In genomic region chr19:39335168-39335567, GRCh38 we compare ENCODE assay signal across 9 cellular contexts. TPM values are rescaled to one million over a fixed set of nuclear protein-coding genes. Genes with fewer than 3 reads are reported as not detected.
DNase-seq lines count a peak whose midpoint lies in the region; ATAC-seq and TF ChIP-seq lines count a peak whose summit lies in the region.
"Had no signal": no experiment of that assay in that cellular context is flagged by ENCODE, and none has a peak within 500 bp of the region (broad histone marks: within the 10 kb centered on the region; RNA-seq: fewer than 3 reads in every experiment).

No MANE protein-coding gene starts in this region.

- H3K4me3 Mint-ChIP-seq in CD8-positive, alpha-beta T cell: peak overlapping the region; percentile 97
- peak overlapping the region; percentile 96 for H3K4me3 Mint-ChIP-seq in activated naive CD8-positive, alpha-beta T cell treated with anti-CD3 and anti-CD28 coated beads, Interleukin-2, amount 10 ng/mL, durations not matched to agents 7 days and 5 days
- H3K4me3 Mint-ChIP-seq in naive thymus-derived CD8-positive, alpha-beta T cell: peak overlapping the region; percentile 95 to 100 (median 99)
- H3K4me3 Mint-ChIP-seq in chondrocyte (ENCODE audit: unreplicated experiment): no peak overlapping the region

- DNase-seq in CD8-positive, alpha-beta T cell: peak in 4 of 7 experiments; percentile 10 to 49 (median 22)
- peak; percentile 54 for DNase-seq in activated naive CD8-positive, alpha-beta T cell treated with anti-CD3 and anti-CD28 coated beads, Interleukin-2, amount 10 ng/mL, durations not matched to agents 7 days and 5 days
- peak in 4 of 10 donors; percentile 12 to 33 (median 28) for DNase-seq in naive thymus-derived CD8-positive, alpha-beta T cell
- DNase-seq in chondrocyte (ENCODE audit: low spot score) (no peak), DMS153 (lab: John Stamatoyannopoulos, UW) (no peak)

- H3K36me3 Mint-ChIP-seq in CD8-positive, alpha-beta T cell: peaks cover 37% of the 10 kb centered on the region
- peaks cover 21% of the 10 kb centered on the region for H3K36me3 Mint-ChIP-seq in activated naive CD8-positive, alpha-beta T cell treated with anti-CD3 and anti-CD28 coated beads, Interleukin-2, amount 10 ng/mL, durations not matched to agents 7 days and 5 days
- H3K36me3 Mint-ChIP-seq in naive thymus-derived CD8-positive, alpha-beta T cell: peaks cover 0 to 40% (median 5%) of the 10 kb centered on the region in 3 donors
- H3K36me3 Mint-ChIP-seq in chondrocyte (ENCODE audit: low read depth): no peaks in the 10 kb centered on the region

- TF ChIP-seq CTCF in CD8-positive, alpha-beta T cell (IDR thresholded peaks at IDR 0.05): no peak
- TF ChIP-seq CTCF in chondrocyte (IDR thresholded peaks at IDR 0.05): no peak

- H3K9me3 Mint-ChIP-seq in CD8-positive, alpha-beta T cell: no peaks in the 10 kb centered on the region
- H3K9me3 Mint-ChIP-seq in activated naive CD8-positive, alpha-beta T cell treated with anti-CD3 and anti-CD28 coated beads, Interleukin-2, amount 10 ng/mL, durations not matched to agents 7 days and 5 days: no peaks in the 10 kb centered on the region
- H3K9me3 Mint-ChIP-seq in naive thymus-derived CD8-positive, alpha-beta T cell: no peaks in the 10 kb centered on the region
- no peaks in the 10 kb centered on the region for H3K9me3 Mint-ChIP-seq in chondrocyte (ENCODE audit: low read depth)

- no peaks in the 10 kb centered on the region for H3K9me3 ChIP-seq in CD8-positive, alpha-beta T cell (ENCODE audit: low read length)

- no peaks in the 10 kb centered on the region for H3K27me3 ChIP-seq in CD8-positive, alpha-beta T cell (ENCODE audit: insufficient read depth, low read length)

- H3K27me3 Mint-ChIP-seq in CD8-positive, alpha-beta T cell (ENCODE audit: low read depth): no peaks in the 10 kb centered on the region
- H3K27me3 Mint-ChIP-seq in activated naive CD8-positive, alpha-beta T cell treated with anti-CD3 and anti-CD28 coated beads, Interleukin-2, amount 10 ng/mL, durations not matched to agents 7 days and 5 days: no peaks in the 10 kb centered on the region
- H3K27me3 Mint-ChIP-seq in naive thymus-derived CD8-positive, alpha-beta T cell: no peaks in the 10 kb centered on the region
- H3K27me3 Mint-ChIP-seq in chondrocyte (ENCODE audit: low read depth): peaks cover 4% of the 10 kb centered on the region

- ATAC-seq in CD8-positive, alpha-beta T cell: peak; percentile 39
- ATAC-seq in HG03159 (IDR thresholded peaks at IDR 0.05; ENCODE audit: unreplicated experiment): peak; percentile 16
- peak; percentile 20 for ATAC-seq in activated naive CD8-positive, alpha-beta T cell treated with anti-CD3 and anti-CD28 coated beads, Interleukin-2, amount 10 ng/mL, durations not matched to agents 7 days and 5 days (ENCODE audit: low read depth)
- peak; percentile 46 to 50 for ATAC-seq in naive thymus-derived CD8-positive, alpha-beta T cell
- no peak for ATAC-seq in HG03520 (IDR thresholded peaks at IDR 0.05; ENCODE audit: unreplicated experiment)
- ATAC-seq in GM18519 (IDR thresholded peaks at IDR 0.05; ENCODE audit: low FRiP score, unreplicated experiment): no peak

- peaks cover 52% of the 10 kb centered on the region for H3K4me1 ChIP-seq in CD8-positive, alpha-beta T cell (ENCODE audit: insufficient read depth, low read length)

- H3K27ac ChIP-seq in CD8-positive, alpha-beta T cell (ENCODE audit: low read depth, low read length): peak overlapping the region; percentile 83

- peaks cover 60% of the 10 kb centered on the region for H3K4me1 Mint-ChIP-seq in CD8-positive, alpha-beta T cell (ENCODE audit: low read depth)
- H3K4me1 Mint-ChIP-seq in activated naive CD8-positive, alpha-beta T cell treated with anti-CD3 and anti-CD28 coated beads, Interleukin-2, amount 10 ng/mL, durations not matched to agents 7 days and 5 days: peaks cover 39% of the 10 kb centered on the region
- H3K4me1 Mint-ChIP-seq in naive thymus-derived CD8-positive, alpha-beta T cell: peaks cover 28 to 76% (median 67%) of the 10 kb centered on the region in 4 donors
- no peaks in the 10 kb centered on the region for H3K4me1 Mint-ChIP-seq in chondrocyte (ENCODE audit: low read depth)

- CTCF ChIA-PET in CD8-positive, alpha-beta T cell (lab: Charles Lee): interaction anchor here (1.4 to 3.1 kb wide), 3 partner anchors 63 to 213 kb away, joined by 4 to 17 read pairs (median 10); no protein-coding TSS in a partner anchor

- H3K4me3 ChIP-seq in CD8-positive, alpha-beta T cell (ENCODE audit: low read depth, low read length): peak overlapping the region; percentile 68

- POLR2A ChIA-PET in CD8-positive, alpha-beta T cell (lab: Charles Lee): interaction anchor here (0.8 to 2.6 kb wide), 9 partner anchors 35 to 213 kb away, joined by 3 to 15 read pairs (median 3); partner anchors contain the start of genes MED29, PAF1, RPS16 and SUPT5H
- POLR2A ChIA-PET in activated naive CD8-positive, alpha-beta T cell treated with anti-CD3 and anti-CD28 coated beads, Interleukin-2, amount 10 ng/mL, durations not matched to agents 7 days and 5 days (lab: Charles Lee): interaction anchor here (0.6 to 2.0 kb wide), 14 partner anchors 9 to 232 kb away, joined by 3 to 13 read pairs (median 4); partner anchors contain the start of genes PAF1, RPS16 and ZFP36
- POLR2A ChIA-PET in naive thymus-derived CD8-positive, alpha-beta T cell (lab: Charles Lee): interaction anchor here (0.6 to 3.0 kb wide), 22 partner anchors 8 to 618 kb away, joined by 3 to 19 read pairs (median 5); partner anchors contain the start of genes EID2B, MED29, PAF1 and PAK4

- intact Hi-C loops in CD8-positive, alpha-beta T cell (cut with DNase I, micrococcal nuclease): loop anchor here in 1 of 2 experiments (10.0 kb wide), 1 partner anchor 720 kb away; the partner anchor contains the start of genes EIF3K and MAP4K1

- peaks cover 7% of the 10 kb centered on the region for H3K36me3 ChIP-seq in CD8-positive, alpha-beta T cell (ENCODE audit: insufficient read depth, low read length)

- peak overlapping the region; percentile 99 for H3K27ac Mint-ChIP-seq in CD8-positive, alpha-beta T cell
- peak overlapping the region; percentile 99 for H3K27ac Mint-ChIP-seq in activated naive CD8-positive, alpha-beta T cell treated with anti-CD3 and anti-CD28 coated beads, Interleukin-2, amount 10 ng/mL, durations not matched to agents 7 days and 5 days
- peak overlapping the region; percentile 96 to 100 (median 98) for H3K27ac Mint-ChIP-seq in naive thymus-derived CD8-positive, alpha-beta T cell
- H3K27ac Mint-ChIP-seq in chondrocyte (ENCODE audit: unreplicated experiment): no peak overlapping the region

RNA-seq across cellular contexts. Expression of gene GMFG, which starts 0.7 kb away (rescaled TPM):
- 100 to 1,000 TPM; 247 to 248 TPM for total RNA-seq in CD8-positive, alpha-beta T cell
- total RNA-seq in activated naive CD8-positive, alpha-beta T cell treated with anti-CD3 and anti-CD28 coated beads, Interleukin-2, amount 10 ng/mL, durations not matched to agents 7 days and 5 days: 100 to 1,000 TPM; 428 to 433 TPM
- 100 to 1,000 TPM; 373 to 393 TPM for total RNA-seq in naive thymus-derived CD8-positive, alpha-beta T cell
- polyA plus RNA-seq in naive thymus-derived CD8-positive, alpha-beta T cell: 1,000 to 10,000 TPM; 1,026 to 1,392 (median 1,316) TPM
- total RNA-seq in chondrocyte: not detected in 3 replicates

RNA-seq across cellular contexts. Expression of gene SAMD4B, which starts 7.1 kb away (rescaled TPM):
- 10 to 100 TPM; 68.3 to 78.1 TPM for total RNA-seq in CD8-positive, alpha-beta T cell
- 10 to 100 TPM; 47.8 to 51.3 TPM for total RNA-seq in activated naive CD8-positive, alpha-beta T cell treated with anti-CD3 and anti-CD28 coated beads, Interleukin-2, amount 10 ng/mL, durations not matched to agents 7 days and 5 days
- total RNA-seq in naive thymus-derived CD8-positive, alpha-beta T cell: 10 to 100 TPM; 49.8 to 55.2 TPM
- 10 to 100 TPM in 1 of 3 donors, 1 to 10 TPM in 2; 5.4 to 12.3 (median 6.4) TPM for polyA plus RNA-seq in naive thymus-derived CD8-positive, alpha-beta T cell
- total RNA-seq in chondrocyte: 77.3 to 82.9 TPM (median 81.1 TPM) in 3 replicates

RNA-seq across cellular contexts. Expression of gene LRFN1, which starts 14.5 kb away (rescaled TPM):
- total RNA-seq in CD8-positive, alpha-beta T cell: 1 to 10 TPM; 2.1 to 2.3 TPM
- 1 to 10 TPM; 9.2 to 9.4 TPM for total RNA-seq in activated naive CD8-positive, alpha-beta T cell treated with anti-CD3 and anti-CD28 coated beads, Interleukin-2, amount 10 ng/mL, durations not matched to agents 7 days and 5 days
- total RNA-seq in naive thymus-derived CD8-positive, alpha-beta T cell: 10 to 100 TPM; 10.1 TPM
- polyA plus RNA-seq in naive thymus-derived CD8-positive, alpha-beta T cell: 1 to 10 TPM; 3.2 to 4.4 (median 3.5) TPM
- 1.7 to 2.0 TPM (median 1.7 TPM) in 3 replicates for total RNA-seq in chondrocyte

RNA-seq across cellular contexts. Expression of gene IFNL1, which starts 39.0 kb away (rescaled TPM):
- total RNA-seq in CD8-positive, alpha-beta T cell: under 1 TPM in 1 of 2 experiments, not detected in 1; 0.38 TPM
- not detected for total RNA-seq in activated naive CD8-positive, alpha-beta T cell treated with anti-CD3 and anti-CD28 coated beads, Interleukin-2, amount 10 ng/mL, durations not matched to agents 7 days and 5 days
- not detected for total RNA-seq in naive thymus-derived CD8-positive, alpha-beta T cell
- polyA plus RNA-seq in naive thymus-derived CD8-positive, alpha-beta T cell: under 1 TPM in 1 of 3 donors, not detected in 2; 0.65 TPM
- not detected in 3 replicates for total RNA-seq in chondrocyte
- total RNA-seq: dermis microvascular lymphatic vessel endothelial cell had no signal

RNA-seq across cellular contexts. Expression of gene PAF1, which starts 55.7 kb away (rescaled TPM):
- total RNA-seq in CD8-positive, alpha-beta T cell: 100 to 1,000 TPM; 109 to 117 TPM
- total RNA-seq in activated naive CD8-positive, alpha-beta T cell treated with anti-CD3 and anti-CD28 coated beads, Interleukin-2, amount 10 ng/mL, durations not matched to agents 7 days and 5 days: 10 to 100 TPM; 40.7 to 47.0 TPM
- total RNA-seq in naive thymus-derived CD8-positive, alpha-beta T cell: 10 to 100 TPM; 44.4 to 47.4 TPM
- polyA plus RNA-seq in naive thymus-derived CD8-positive, alpha-beta T cell: 10 to 100 TPM; 30.7 to 53.0 (median 43.8) TPM
- total RNA-seq in chondrocyte: 32.2 to 39.7 TPM (median 32.5 TPM) in 3 replicates

Comparison
In these comparisons a context has a peak if more than half of its experiments do, and no peak if none do; other contexts are left out.
1. ATAC-seq: peak in CD8-positive, alpha-beta T cell (single experiment), HG03159 (single experiment), activated naive CD8-positive, alpha-beta T cell treated with anti-CD3 and anti-CD28 coated beads, Interleukin-2, amount 10 ng/mL, durations not matched to agents 7 days and 5 days (single experiment) and naive thymus-derived CD8-positive, alpha-beta T cell (2 of 2); none in HG03520 (single experiment) and GM18519 (single experiment).
2. DNase-seq: peak in CD8-positive, alpha-beta T cell (4 of 7) and activated naive CD8-positive, alpha-beta T cell treated with anti-CD3 and anti-CD28 coated beads, Interleukin-2, amount 10 ng/mL, durations not matched to agents 7 days and 5 days (single experiment); none in chondrocyte (single experiment) and DMS153 (single experiment).
3. RNA of gene GMFG, which starts 0.7 kb away (total RNA-seq): 428 to 433 TPM in activated naive CD8-positive, alpha-beta T cell treated with anti-CD3 and anti-CD28 coated beads, Interleukin-2, amount 10 ng/mL, durations not matched to agents 7 days and 5 days, 373 to 393 TPM in naive thymus-derived CD8-positive, alpha-beta T cell and 247 to 248 TPM in CD8-positive, alpha-beta T cell; not detected in chondrocyte; every median in the first group is over 100 times any median in the second.